ENCODE assay signal across 18 cellular contexts in the genomic region with DNA sequence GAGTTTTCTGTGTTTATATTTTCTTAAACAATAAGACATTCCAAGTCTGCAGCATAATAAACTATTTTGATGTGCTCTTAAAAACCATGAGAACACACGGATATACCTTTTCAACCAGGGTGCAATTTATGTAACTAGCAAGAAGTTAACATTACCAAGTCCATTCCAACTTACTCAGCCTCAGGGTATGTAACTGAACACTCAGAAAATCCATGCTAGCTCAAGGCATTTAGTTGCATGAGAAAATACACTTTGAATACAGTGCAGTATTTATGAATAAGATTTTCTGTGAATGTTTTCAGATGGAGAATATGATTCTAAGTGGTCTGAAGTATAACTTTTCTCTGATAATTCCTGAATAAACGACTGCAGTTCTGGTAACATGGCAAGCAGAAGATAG.
"Had no signal": no experiment of that assay in that cellular context is flagged by ENCODE, and none has a peak within 500 bp of the region (broad histone marks: within the 10 kb centered on the region; RNA-seq: fewer than 3 reads in every experiment).

No MANE protein-coding gene starts in this region.

- DNase-seq: Karpas-422, KG1, MG63, NCI-H1092, NCI-H1417 treated with DMSO at 0.1 percent for 48 hours, NCI-H146, NCI-H1694 treated with DMSO at 0.1 percent for 48 hours, NCI-H1930, NCI-H2081, NCI-H2107, NCI-H2171 treated with DMSO at 0.1 percent for 48 hours, NCI-H345, NCI-H524, NCI-H526 treated with DMSO at 0.1 percent for 48 hours, NCI-H774, Right ventricle myocardium superior, RPMI8226, SIG-M5 had no signal
